In the genomic region with DNA sequence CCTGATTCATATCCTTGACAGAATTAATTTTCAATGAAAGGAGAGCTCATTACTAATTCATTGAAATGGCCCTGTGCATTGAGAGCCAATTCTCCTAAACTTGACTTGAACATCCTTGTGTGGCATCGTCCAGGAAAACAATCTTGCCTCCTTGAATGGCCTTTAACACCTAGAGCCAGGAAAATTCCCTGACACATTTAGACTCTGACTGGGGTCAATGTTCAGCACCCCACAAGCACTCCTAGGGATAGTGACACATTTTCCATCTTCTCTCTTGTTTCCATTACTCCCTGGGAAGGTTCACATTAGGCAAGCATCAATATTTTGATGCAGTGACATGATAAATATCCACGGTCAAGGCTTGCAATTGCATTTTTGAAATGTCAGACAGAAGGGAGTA, we compare ENCODE assay signal across 32 cellular contexts.
"Had no signal": no experiment of that assay in that cellular context is flagged by ENCODE, and none has a peak within 500 bp of the region (broad histone marks: within the 10 kb centered on the region; RNA-seq: fewer than 3 reads in every experiment).

No MANE protein-coding gene starts in this region.

- H3K27ac ChIP-seq: ascending aorta, cardiac muscle cell, WERI-Rb-1 had no signal

- ATAC-seq: activated CD4-positive, alpha-beta T cell treated with anti-CD3 and anti-CD28 coated beads for 36 hours; activated CD4-positive, CD25-positive, alpha-beta regulatory T cell treated with anti-CD3 and anti-CD28 coated beads, Interleukin-2, amount 50 U/mL, for 24 hours; activated CD8-positive, alpha-beta memory T cell treated with anti-CD3 and anti-CD28 coated beads, Interleukin-2, amount 10 ng/mL, durations not matched to agents 7 days and 5 days; activated CD8-positive, alpha-beta T cell treated with anti-CD3 and anti-CD28 coated beads, Interleukin-2, amount 10 ng/mL, durations not matched to agents 7 days and 5 days; activated naive CD8-positive, alpha-beta T cell treated with anti-CD3 and anti-CD28 coated beads, Interleukin-2, amount 50 U/mL, for 24 hours; WTC11 had no signal

- H3K36me3 ChIP-seq: ascending aorta, cardiac muscle cell, WERI-Rb-1 had no signal

- DNase-seq: activated CD4-positive, alpha-beta memory T cell treated with anti-CD3 and anti-CD28 coated beads, Interleukin-2, amount 10 ng/mL, durations not matched to agents 7 days and 5 days; activated CD4-positive, alpha-beta T cell treated with anti-CD3 and anti-CD28 coated beads for 1 hour; activated CD4-positive, alpha-beta T cell treated with anti-CD3 and anti-CD28 coated beads for 36 hours; activated CD4-positive, alpha-beta T cell treated with anti-CD3 and anti-CD28 coated beads for 48 hours; activated CD4-positive, alpha-beta T cell treated with anti-CD3 and anti-CD28 coated beads, Interleukin-2, amount 10 ng/mL, durations not matched to agents 7 days and 5 days; activated CD4-positive, alpha-beta T cell treated with anti-CD3 and anti-CD28 coated beads, Interleukin-2, amount 50 U/mL, for 48 hours; activated CD4-positive, CD25-positive, alpha-beta regulatory T cell; activated CD8-positive, alpha-beta memory T cell treated with anti-CD3 and anti-CD28 coated beads for 24 hours; activated CD8-positive, alpha-beta memory T cell treated with anti-CD3 and anti-CD28 coated beads, Interleukin-2, amount 10 ng/mL, durations not matched to agents 7 days and 5 days; activated CD8-positive, alpha-beta memory T cell treated with anti-CD3 and anti-CD28 coated beads, Interleukin-2, amount 50 U/mL, for 48 hours; activated CD8-positive, alpha-beta T cell treated with anti-CD3 and anti-CD28 coated beads, Interleukin-2, amount 10 ng/mL, durations not matched to agents 7 days and 5 days; activated effector memory CD4-positive, alpha-beta T cell treated with Interleukin-2 at 50 U/mL for 16 hours; activated gamma-delta T cell; activated naive CD4-positive, alpha-beta T cell treated with anti-CD3 and anti-CD28 coated beads, Interleukin-2, amount 10 ng/mL, durations not matched to agents 7 days and 5 days; activated naive CD4-positive, alpha-beta T cell treated with Interleukin-2 at 50 U/mL for 16 hours; activated naive CD8-positive, alpha-beta T cell treated with anti-CD3 and anti-CD28 coated beads, Interleukin-2, amount 10 ng/mL, durations not matched to agents 7 days and 5 days; activated naive CD8-positive, alpha-beta T cell treated with anti-CD3 and anti-CD28 coated beads, Interleukin-2, amount 50 U/mL, for 24 hours; activated T-cell treated with anti-CD3 and anti-CD28 coated beads, Interleukin-2, amount 50 U/mL, for 24 hours; activated T-cell treated with anti-CD3 and anti-CD28 coated beads, Interleukin-2, amount 50 U/mL, for 48 hours; amygdala; anterior cingulate cortex; caudate nucleus; cerebellar nuclear complex; T-helper 1 cell; T-helper 2 cell; T-helper 9 cell; WERI-Rb-1 had no signal

- H3K4me1 ChIP-seq: ascending aorta had no signal

- H3K9me3 ChIP-seq: ascending aorta had no signal

- H3K27me3 ChIP-seq: ascending aorta, cardiac muscle cell had no signal

- FAIRE-seq: bronchial epithelial cell had no signal

- H3K4me3 ChIP-seq: ascending aorta, cardiac muscle cell had no signal
